In the genomic region with DNA sequence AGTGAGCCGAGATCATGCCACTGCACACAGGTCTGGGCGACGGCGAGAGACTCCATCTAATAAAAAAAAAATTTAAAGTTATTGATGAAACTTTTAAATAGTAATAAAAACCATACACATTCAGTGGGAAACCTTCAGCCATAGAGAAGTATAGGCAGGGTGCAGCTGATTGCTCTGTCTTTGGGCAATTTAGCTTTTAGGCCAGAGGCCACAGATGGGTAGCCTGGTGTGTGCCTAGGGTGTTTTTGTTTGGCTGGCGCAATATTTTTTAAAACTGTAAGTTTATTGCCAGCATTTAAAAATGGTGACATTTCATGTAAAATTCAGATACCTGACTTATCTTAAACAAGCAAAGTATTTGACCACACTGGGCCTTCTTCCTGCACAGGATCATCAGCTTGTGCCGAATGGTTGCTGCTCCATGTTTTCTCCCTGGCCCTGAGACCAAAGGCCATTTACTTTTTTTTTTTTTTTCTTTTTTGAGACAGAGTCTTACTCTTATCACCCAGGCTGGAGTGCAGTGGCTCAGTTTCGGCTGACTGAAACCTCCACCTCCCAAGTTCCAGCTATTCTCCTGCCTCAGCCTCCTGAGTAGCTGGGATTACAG, we compare ENCODE assay signal across 23 cellular contexts. TPM values are rescaled to one million over a fixed set of nuclear protein-coding genes. Genes with fewer than 3 reads are reported as not detected.
DNase-seq lines count a peak whose midpoint lies in the region; ATAC-seq and FAIRE-seq lines count a peak whose summit lies in the region.
"Had no signal": no experiment of that assay in that cellular context is flagged by ENCODE, and none has a peak within 500 bp of the region (broad histone marks: within the 10 kb centered on the region; RNA-seq: fewer than 3 reads in every experiment).

No MANE protein-coding gene starts in this region.

- no peaks in the 10 kb centered on the region for H3K79me2 ChIP-seq in mesendoderm (ENCODE audit: control insufficient read depth, insufficient read depth, low read length)

- H3K4ac ChIP-seq in mesendoderm (ENCODE audit: low read depth, low read length): no peak overlapping the region

- H3K18ac ChIP-seq in mesendoderm (ENCODE audit: low read length): peak overlapping the region; percentile 60

- no peak overlapping the region for H4K5ac ChIP-seq in mesendoderm (ENCODE audit: low read length)

- H3K27me3 Mint-ChIP-seq in T-helper 17 cell: no peaks in the 10 kb centered on the region
- H3K27me3 Mint-ChIP-seq: CD4-positive, alpha-beta memory T cell; CD4-positive, CD25-positive, alpha-beta regulatory T cell had no signal

- no peak overlapping the region for H2BK120ac ChIP-seq in mesendoderm (ENCODE audit: low read depth, low read length)

- peaks cover 8% of the 10 kb centered on the region for H3K4me1 Mint-ChIP-seq in T-helper 17 cell

- ATAC-seq in T-helper 17 cell (no peak), GM18909 (IDR thresholded peaks at IDR 0.05; ENCODE audit: poor library complexity, unreplicated experiment) (no peak), HG02885 (IDR thresholded peaks at IDR 0.05; ENCODE audit: poor library complexity, unreplicated experiment) (no peak)

- H3K4me3 ChIP-seq in mesendoderm (ENCODE audit: low read length): no peak overlapping the region
- H3K4me3 ChIP-seq: BLaER1 had no signal

- no peak overlapping the region for H3K23ac ChIP-seq in mesendoderm (ENCODE audit: low read length)

- H3K4me3 Mint-ChIP-seq in T-helper 17 cell: no peak overlapping the region
- H3K4me3 Mint-ChIP-seq: CD14-positive monocyte; CD4-positive, alpha-beta memory T cell; CD4-positive, CD25-positive, alpha-beta regulatory T cell; CD8-positive, alpha-beta memory T cell had no signal

- no peaks in the 10 kb centered on the region for H3K4me1 ChIP-seq in mesendoderm (ENCODE audit: control insufficient read depth, low read depth, low read length)
- H3K4me1 ChIP-seq: BE2C, BLaER1 had no signal

- H3K27me3 ChIP-seq in mesendoderm (ENCODE audit: insufficient read depth, low read length, poor library complexity): no peaks in the 10 kb centered on the region
- H3K27me3 ChIP-seq: BE2C, BLaER1 had no signal

- no peaks in the 10 kb centered on the region for H3K36me3 Mint-ChIP-seq in T-helper 17 cell (ENCODE audit: low read depth)

- no peak overlapping the region for H2AK5ac ChIP-seq in mesendoderm (ENCODE audit: low read length)

- H3K9me3 ChIP-seq in T-helper 17 cell (ENCODE audit: control insufficient read depth, low read length, poor library complexity, severe bottlenecking): no peaks in the 10 kb centered on the region
- H3K9me3 ChIP-seq: BE2C, BLaER1 had no signal

- no peak overlapping the region for H3K4me2 ChIP-seq in mesendoderm (ENCODE audit: low read length)
- H3K4me2 ChIP-seq: BLaER1 had no signal

- no peak overlapping the region for H2BK5ac ChIP-seq in mesendoderm (ENCODE audit: low read length)

- FAIRE-seq in urothelium cell line (lab: Jason Lieb, UNC): peak; percentile 5
- FAIRE-seq: A204.1, G401.6, GM12891 had no signal

- H3K9ac ChIP-seq in mesendoderm (ENCODE audit: low read length): no peak overlapping the region
- H3K9ac ChIP-seq: BLaER1 had no signal

- no peak overlapping the region for H2BK15ac ChIP-seq in mesendoderm (replicated peaks; ENCODE audit: low read depth)

- H4K8ac ChIP-seq in mesendoderm (ENCODE audit: low read depth, low read length): no peak overlapping the region

- no peak for DNase-seq in T-helper 17 cell
- DNase-seq in mesendoderm: no peak
- DNase-seq in urothelium cell line (ENCODE audit: low spot score): no peak
- DNase-seq in H4 (ENCODE audit: low spot score): no peak
- DNase-seq: 8988T; ACHN; BE2C; C1 segment of cervical spinal cord; CD4-positive, alpha-beta memory T cell; CD4-positive, CD25-positive, alpha-beta regulatory T cell; CD8-positive, alpha-beta memory T cell; COR-L47; DMS 273 treated with DMSO at 0.1 percent for 48 hours; DMS153; DMS79 treated with DMSO at 0.1 percent for 48 hours; GF-D8 had no signal

- WGBS in mesendoderm (ENCODE audit: extremely low coverage, insufficient coverage, low lambda C conversion rate): no CpG with 5 or more reads among the region's 7 CpGs

- peak overlapping the region; percentile 47 for H3K27ac Mint-ChIP-seq in T-helper 17 cell
- H3K27ac Mint-ChIP-seq: CD4-positive, alpha-beta memory T cell had no signal

- H3K79me1 ChIP-seq in mesendoderm (ENCODE audit: low read length): peaks cover 2% of the 10 kb centered on the region

- H3K27ac ChIP-seq in mesendoderm (ENCODE audit: low read depth, low read length): no peak overlapping the region
- H3K27ac ChIP-seq: BLaER1 had no signal

- no peaks in the 10 kb centered on the region for H3K36me3 ChIP-seq in mesendoderm (ENCODE audit: control insufficient read depth, insufficient read depth, low read length)
- H3K36me3 ChIP-seq: BE2C, BLaER1 had no signal

- H3K56ac ChIP-seq in mesendoderm (ENCODE audit: low read length): no peak overlapping the region

RNA-seq across cellular contexts. Expression of a gene that starts 16.2 kb away (rescaled TPM):
- total RNA-seq in T-helper 17 cell: 1 to 10 TPM; 4.6 to 5.1 TPM
- 10.1 TPM for polyA plus RNA-seq in mesendoderm (2013, experiment 1 of 2)
- 10.4 TPM for polyA plus RNA-seq in mesendoderm (2013, experiment 2 of 2)
- total RNA-seq in H4 (2014; rRNA removed; shearing (Covaris generic)): 3.2 and 5.0 TPM in 2 replicates

RNA-seq across cellular contexts. Expression of a gene that starts 52.4 kb away (rescaled TPM):
- total RNA-seq in T-helper 17 cell: under 1 TPM; 0.05 TPM
- polyA plus RNA-seq in mesendoderm (2013, experiment 1 of 2): 1.5 TPM
- polyA plus RNA-seq in mesendoderm (2013, experiment 2 of 2): 1.5 TPM
- 0.47 and 0.52 TPM in 2 replicates for total RNA-seq in H4 (2014; rRNA removed; shearing (Covaris generic))
- total RNA-seq: CD4-positive, CD25-positive, alpha-beta regulatory T cell had no signal
- polyA plus RNA-seq: CD14-positive monocyte; CD4-positive, alpha-beta memory T cell; CD8-positive, alpha-beta memory T cell had no signal

RNA-seq across cellular contexts. Expression of a gene that starts 54.6 kb away (rescaled TPM):
- 10 to 100 TPM; 55.0 to 61.6 TPM for total RNA-seq in T-helper 17 cell
- polyA plus RNA-seq in mesendoderm (2013, experiment 1 of 2): 17.5 TPM
- polyA plus RNA-seq in mesendoderm (2013, experiment 2 of 2): 18.2 TPM
- total RNA-seq in H4 (2014; rRNA removed; shearing (Covaris generic)): 9.3 and 16.9 TPM in 2 replicates
